9 cellular contexts compared by ENCODE assay signal in the genomic region with DNA sequence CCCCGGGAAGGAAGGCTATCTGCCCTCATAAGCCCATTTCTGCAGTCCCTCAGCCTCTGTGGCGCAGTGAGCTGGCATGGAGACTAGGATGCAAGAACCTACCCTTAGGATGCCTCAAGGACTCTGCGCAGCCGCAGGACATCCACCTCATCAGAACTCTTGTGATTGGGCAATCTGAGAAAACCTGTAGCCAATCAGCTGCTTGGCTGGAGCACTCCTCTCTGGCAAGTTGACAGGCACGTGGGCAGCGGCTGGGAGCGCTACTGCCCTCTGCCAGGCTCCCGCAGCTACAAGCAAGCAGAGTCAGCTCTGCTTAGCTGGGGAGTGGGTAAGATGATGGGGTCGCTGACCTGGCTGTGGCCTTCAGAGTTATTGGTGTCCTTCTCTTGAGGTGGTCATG. TPM values are rescaled to one million over a fixed set of nuclear protein-coding genes. Genes with fewer than 3 reads are reported as not detected.
DNase-seq lines count a peak whose midpoint lies in the region; ATAC-seq and TF ChIP-seq lines count a peak whose summit lies in the region.
"Had no signal": no experiment of that assay in that cellular context is flagged by ENCODE, and none has a peak within 500 bp of the region (broad histone marks: within the 10 kb centered on the region; RNA-seq: fewer than 3 reads in every experiment).

No MANE protein-coding gene starts in this region.

- no peak overlapping the region for H3K4me3 Mint-ChIP-seq in chondrocyte (ENCODE audit: unreplicated experiment)
- H3K4me3 Mint-ChIP-seq in stimulated activated effector memory CD8-positive, alpha-beta T cell treated with anti-CD3 and anti-CD28 coated beads, Interleukin-12 subunit alpha, Interleukin-12 subunit beta, amount 100 ng/mL, for 72 hours: no peak overlapping the region

- ATAC-seq in SK-N-SH treated with all-trans-retinoic acid at 6 μM for 48 hours (peak; percentile 53), GM18519 (IDR thresholded peaks at IDR 0.05; ENCODE audit: low FRiP score, unreplicated experiment) (no peak)
- ATAC-seq in stimulated activated effector memory CD8-positive, alpha-beta T cell treated with anti-CD3 and anti-CD28 coated beads, Interleukin-12 subunit alpha, Interleukin-12 subunit beta, amount 100 ng/mL, for 72 hours: no peak
- ATAC-seq: naive thymus-derived CD8-positive, alpha-beta T cell had no signal

- H3K9me3 Mint-ChIP-seq in chondrocyte (ENCODE audit: low read depth): no peaks in the 10 kb centered on the region
- no peaks in the 10 kb centered on the region for H3K9me3 Mint-ChIP-seq in stimulated activated effector memory CD8-positive, alpha-beta T cell treated with anti-CD3 and anti-CD28 coated beads, Interleukin-12 subunit alpha, Interleukin-12 subunit beta, amount 100 ng/mL, for 72 hours
- H3K9me3 Mint-ChIP-seq: naive thymus-derived CD8-positive, alpha-beta T cell had no signal

- no peaks in the 10 kb centered on the region for H3K36me3 Mint-ChIP-seq in chondrocyte (ENCODE audit: low read depth)
- peaks cover 8% of the 10 kb centered on the region for H3K36me3 Mint-ChIP-seq in stimulated activated effector memory CD8-positive, alpha-beta T cell treated with anti-CD3 and anti-CD28 coated beads, Interleukin-12 subunit alpha, Interleukin-12 subunit beta, amount 100 ng/mL, for 72 hours

- DNase-seq in Daoy (ENCODE audit: low read depth) (peak; percentile 57), NCI-H1092 treated with DMSO at 0.1 percent for 48 hours (lab: John Stamatoyannopoulos, UW) (peak; percentile 94), chondrocyte (ENCODE audit: low spot score) (no peak), kidney tubule cell (ENCODE audit: low spot score) (peak; percentile 72)
- DNase-seq in stimulated activated CD4-positive, alpha-beta T cell treated with anti-CD3 and anti-CD28 coated beads, TNF-alpha, amount 100 ng/mL, for 48 hours (ENCODE audit: low read depth in 3 of 3): peak; percentile 31 to 54 (median 41)
- no peak for DNase-seq in stimulated activated effector memory CD8-positive, alpha-beta T cell treated with anti-CD3 and anti-CD28 coated beads, Interleukin-12 subunit alpha, Interleukin-12 subunit beta, amount 100 ng/mL, for 72 hours (ENCODE audit: low spot score in 2 of 2)

- TF ChIP-seq CTCF in chondrocyte (IDR thresholded peaks at IDR 0.05): peak; percentile 48

- H3K27me3 Mint-ChIP-seq in chondrocyte (ENCODE audit: low read depth): no peaks in the 10 kb centered on the region
- H3K27me3 Mint-ChIP-seq: naive thymus-derived CD8-positive, alpha-beta T cell had no signal

- H3K4me1 Mint-ChIP-seq in chondrocyte (ENCODE audit: low read depth): peaks cover 29% of the 10 kb centered on the region
- H3K4me1 Mint-ChIP-seq in stimulated activated effector memory CD8-positive, alpha-beta T cell treated with anti-CD3 and anti-CD28 coated beads, Interleukin-12 subunit alpha, Interleukin-12 subunit beta, amount 100 ng/mL, for 72 hours: peaks cover 41% of the 10 kb centered on the region

- no peak overlapping the region for H3K27ac Mint-ChIP-seq in chondrocyte (ENCODE audit: unreplicated experiment)
- H3K27ac Mint-ChIP-seq in stimulated activated effector memory CD8-positive, alpha-beta T cell treated with anti-CD3 and anti-CD28 coated beads, Interleukin-12 subunit alpha, Interleukin-12 subunit beta, amount 100 ng/mL, for 72 hours: no peak overlapping the region

TF ChIP-seq in SK-N-SH treated with all-trans-retinoic acid at 6 μM for 48 hours, 23 proteins besides CTCF, POLR2A, EP300 and RAD21:
- TF ChIP-seq ARNTL (CRISPR knock-in tag; IDR thresholded peaks at IDR 0.05; ENCODE audit: borderline replicate concordance, low read depth) (no peak; the same call in 1 of the 2 replicates), BACH2 (CRISPR knock-in tag; IDR thresholded peaks at IDR 0.05; ENCODE audit: borderline replicate concordance) (no peak), PPARA (CRISPR knock-in tag; IDR thresholded peaks at IDR 0.05; ENCODE audit: borderline replicate concordance) (no peak), RARB (CRISPR knock-in tag; IDR thresholded peaks at IDR 0.05) (no peak), ISL1 (CRISPR knock-in tag; IDR thresholded peaks at IDR 0.05) (no peak), ZNF70 (CRISPR knock-in tag; IDR thresholded peaks at IDR 0.05) (no peak), ESRRG (CRISPR knock-in tag; IDR thresholded peaks at IDR 0.05) (no peak), OSR1 (CRISPR knock-in tag; IDR thresholded peaks at IDR 0.05) (no peak), PATZ1 (CRISPR knock-in tag; IDR thresholded peaks at IDR 0.05; ENCODE audit: borderline replicate concordance) (no peak), TOX (CRISPR knock-in tag; IDR thresholded peaks at IDR 0.05; ENCODE audit: borderline replicate concordance) (no peak), ZNF8 (CRISPR knock-in tag; IDR thresholded peaks at IDR 0.05) (no peak)
- TF ChIP-seq, protein P1, sequence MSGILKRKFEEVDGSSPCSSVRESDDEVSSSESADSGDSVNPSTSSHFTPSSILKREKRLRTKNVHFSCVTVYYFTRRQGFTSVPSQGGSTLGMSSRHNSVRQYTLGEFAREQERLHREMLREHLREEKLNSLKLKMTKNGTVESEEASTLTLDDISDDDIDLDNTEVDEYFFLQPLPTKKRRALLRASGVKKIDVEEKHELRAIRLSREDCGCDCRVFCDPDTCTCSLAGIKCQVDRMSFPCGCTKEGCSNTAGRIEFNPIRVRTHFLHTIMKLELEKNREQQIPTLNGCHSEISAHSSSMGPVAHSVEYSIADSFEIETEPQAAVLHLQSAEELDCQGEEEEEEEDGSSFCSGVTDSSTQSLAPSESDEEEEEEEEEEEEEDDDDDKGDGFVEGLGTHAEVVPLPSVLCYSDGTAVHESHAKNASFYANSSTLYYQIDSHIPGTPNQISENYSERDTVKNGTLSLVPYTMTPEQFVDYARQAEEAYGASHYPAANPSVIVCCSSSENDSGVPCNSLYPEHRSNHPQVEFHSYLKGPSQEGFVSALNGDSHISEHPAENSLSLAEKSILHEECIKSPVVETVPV (CRISPR knock-in tag; IDR thresholded peaks at IDR 0.05): no peak
- TF ChIP-seq, protein P2, sequence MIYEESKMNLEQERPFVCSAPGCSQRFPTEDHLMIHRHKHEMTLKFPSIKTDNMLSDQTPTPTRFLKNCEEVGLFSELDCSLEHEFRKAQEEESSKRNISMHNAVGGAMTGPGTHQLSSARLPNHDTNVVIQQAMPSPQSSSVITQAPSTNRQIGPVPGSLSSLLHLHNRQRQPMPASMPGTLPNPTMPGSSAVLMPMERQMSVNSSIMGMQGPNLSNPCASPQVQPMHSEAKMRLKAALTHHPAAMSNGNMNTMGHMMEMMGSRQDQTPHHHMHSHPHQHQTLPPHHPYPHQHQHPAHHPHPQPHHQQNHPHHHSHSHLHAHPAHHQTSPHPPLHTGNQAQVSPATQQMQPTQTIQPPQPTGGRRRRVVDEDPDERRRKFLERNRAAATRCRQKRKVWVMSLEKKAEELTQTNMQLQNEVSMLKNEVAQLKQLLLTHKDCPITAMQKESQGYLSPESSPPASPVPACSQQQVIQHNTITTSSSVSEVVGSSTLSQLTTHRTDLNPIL (CRISPR knock-in tag; IDR thresholded peaks at IDR 0.05; ENCODE audit: low read depth): no peak
- TF ChIP-seq, protein P3, sequence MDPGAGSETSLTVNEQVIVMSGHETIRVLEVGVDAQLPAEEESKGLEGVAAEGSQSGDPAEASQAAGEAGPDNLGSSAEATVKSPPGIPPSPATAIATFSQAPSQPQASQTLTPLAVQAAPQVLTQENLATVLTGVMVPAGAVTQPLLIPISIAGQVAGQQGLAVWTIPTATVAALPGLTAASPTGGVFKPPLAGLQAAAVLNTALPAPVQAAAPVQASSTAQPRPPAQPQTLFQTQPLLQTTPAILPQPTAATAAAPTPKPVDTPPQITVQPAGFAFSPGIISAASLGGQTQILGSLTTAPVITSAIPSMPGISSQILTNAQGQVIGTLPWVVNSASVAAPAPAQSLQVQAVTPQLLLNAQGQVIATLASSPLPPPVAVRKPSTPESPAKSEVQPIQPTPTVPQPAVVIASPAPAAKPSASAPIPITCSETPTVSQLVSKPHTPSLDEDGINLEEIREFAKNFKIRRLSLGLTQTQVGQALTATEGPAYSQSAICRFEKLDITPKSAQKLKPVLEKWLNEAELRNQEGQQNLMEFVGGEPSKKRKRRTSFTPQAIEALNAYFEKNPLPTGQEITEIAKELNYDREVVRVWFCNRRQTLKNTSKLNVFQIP (CRISPR knock-in tag; IDR thresholded peaks at IDR 0.05; ENCODE audit: borderline replicate concordance, low read depth): no peak

RNA-seq across cellular contexts. Expression of gene ECSIT, which starts 1.5 kb away (rescaled TPM):
- 66.3 and 96.0 TPM in 2 replicates for total RNA-seq in Daoy (2014; rRNA removed; shearing (Covaris generic))
- total RNA-seq in chondrocyte: 20.3 to 27.9 TPM (median 20.5 TPM) in 3 replicates

RNA-seq across cellular contexts. Expression of gene CNN1, which starts 8.2 kb away (rescaled TPM):
- total RNA-seq in Daoy (2014; rRNA removed; shearing (Covaris generic)): 7.2 and 9.3 TPM in 2 replicates
- 20.1 to 213 TPM (median 199 TPM) in 3 replicates for total RNA-seq in chondrocyte
- total RNA-seq: naive thymus-derived CD8-positive, alpha-beta T cell had no signal

RNA-seq across cellular contexts. Expression of gene ZNF653, which starts 24.8 kb away (rescaled TPM):
- 6.3 and 10.3 TPM in 2 replicates for total RNA-seq in Daoy (2014; rRNA removed; shearing (Covaris generic))
- 6.8 to 8.6 TPM (median 8.2 TPM) in 3 replicates for total RNA-seq in chondrocyte

RNA-seq across cellular contexts. Expression of gene ELOF1, which starts 28.6 kb away (rescaled TPM):
- 79.0 and 99.9 TPM in 2 replicates for total RNA-seq in Daoy (2014; rRNA removed; shearing (Covaris generic))
- 36.2 to 43.8 TPM (median 37.7 TPM) in 3 replicates for total RNA-seq in chondrocyte

RNA-seq across cellular contexts. Expression of gene ACP5, which starts 47.0 kb away (rescaled TPM):
- total RNA-seq in Daoy (2014; rRNA removed; shearing (Covaris generic)): 0.45 and 0.97 TPM in 2 replicates
- 0.45 TPM in 1 of 3 replicates, not detected in the others for total RNA-seq in chondrocyte

Comparison
In these comparisons a context has a peak if more than half of its experiments do, and no peak if none do; other contexts are left out.
1. DNase-seq: peak in Daoy (single experiment), NCI-H1092 treated with DMSO at 0.1 percent for 48 hours (single experiment), kidney tubule cell (single experiment) and stimulated activated CD4-positive, alpha-beta T cell treated with anti-CD3 and anti-CD28 coated beads, TNF-alpha, amount 100 ng/mL, for 48 hours (3 of 3); none in chondrocyte (single experiment) and stimulated activated effector memory CD8-positive, alpha-beta T cell treated with anti-CD3 and anti-CD28 coated beads, Interleukin-12 subunit alpha, Interleukin-12 subunit beta, amount 100 ng/mL, for 72 hours (0 of 2).